ENCODE assay signal across 19 cellular contexts in the genomic region with DNA sequence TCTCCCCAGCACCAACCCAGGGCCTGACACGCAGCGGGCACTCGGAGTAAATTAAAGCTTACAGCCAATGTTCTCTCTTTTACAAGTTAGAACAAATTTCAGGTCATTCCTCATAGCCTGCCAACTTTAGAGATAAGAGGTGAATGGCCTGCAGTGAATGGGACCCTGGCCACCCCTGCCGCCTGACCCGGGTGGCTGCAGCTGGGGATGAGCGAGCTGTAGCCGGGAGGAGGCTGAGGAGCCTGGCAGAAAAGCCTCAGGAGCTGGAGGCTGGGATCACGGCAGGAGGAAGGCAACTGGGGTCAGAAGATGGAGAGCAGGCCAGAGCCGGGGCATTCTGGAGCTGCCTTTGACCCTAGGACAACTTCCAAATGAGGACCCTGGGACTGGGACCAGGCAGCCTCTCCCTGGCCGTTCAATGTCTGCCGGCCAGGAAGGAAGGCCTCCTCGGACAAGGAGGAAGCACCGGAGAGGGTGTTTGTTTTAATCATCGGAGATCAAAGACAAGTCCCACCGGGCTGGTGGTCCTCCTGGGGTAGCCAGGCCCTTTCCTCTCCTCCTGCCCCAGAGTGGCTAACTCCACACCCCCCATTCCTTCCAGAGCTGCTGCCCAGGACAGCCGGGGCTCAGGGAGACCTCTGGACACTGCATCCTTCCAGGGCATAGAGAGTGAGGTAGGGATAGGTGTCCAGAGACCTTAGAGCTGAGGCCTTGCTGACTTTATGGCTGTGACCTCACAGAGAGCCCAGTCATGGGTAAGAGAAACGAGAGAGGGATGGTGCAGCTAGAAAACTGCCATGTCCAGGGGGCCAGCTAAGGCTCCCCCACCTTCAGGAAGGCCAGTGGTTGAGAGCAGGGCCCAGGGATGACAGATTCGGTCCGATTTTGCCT.
DNase-seq lines count a peak whose midpoint lies in the region; ATAC-seq, FAIRE-seq and TF ChIP-seq lines count a peak whose summit lies in the region.
"Had no signal": no experiment of that assay in that cellular context is flagged by ENCODE, and none has a peak within 500 bp of the region (broad histone marks: within the 10 kb centered on the region; RNA-seq: fewer than 3 reads in every experiment).

No MANE protein-coding gene starts in this region.

- POLR2A ChIA-PET in HepG2 (lab: Yijun Ruan, JAX), result interaction anchor here (1.5 kb wide), 1 partner anchor 9 kb away, joined by 5 read pairs; no protein-coding TSS in a partner anchor

- BruUV-seq in HepG2 (replicated peaks; lab: Mats Ljungman, UMichigan), result no TSS peak

- TF ChIP-seq CTCF in RWPE2 (IDR thresholded peaks at IDR 0.05; ENCODE audit: poor library complexity, severe bottlenecking) (no peak), HepG2 (CRISPR knock-in tag; IDR thresholded peaks at IDR 0.05) (no peak), neutrophil (IDR thresholded peaks at IDR 0.05) (no peak)

- FAIRE-seq in HepG2 (lab: Jason Lieb, UNC), result peak; percentile 32
- FAIRE-seq: A549 had no signal

- CTCF ChIA-PET in HepG2 (lab: Yijun Ruan, JAX; ENCODE audit: low intra/inter-chr PET ratio, low total read pairs), result no interaction called here

- no peaks in the 10 kb centered on the region for H4K20me1 ChIP-seq in BLaER1
- no peaks in the 10 kb centered on the region for H4K20me1 ChIP-seq in HepG2 (ENCODE audit: insufficient read depth, low read length)

- H3K9me3 ChIP-seq in BLaER1 (no peaks in the 10 kb centered on the region), RWPE2 (ENCODE audit: severe bottlenecking) (no peaks in the 10 kb centered on the region), HepG2 (ENCODE audit: low read length) (no peaks in the 10 kb centered on the region), neutrophil (no peaks in the 10 kb centered on the region)
- H3K9me3 ChIP-seq: A549, MG63 had no signal

- intact Hi-C loops in HepG2 (cut with micrococcal nuclease; ENCODE audit: unreplicated experiment), result loop anchor here (1.0 kb wide), 2 partner anchors 9 to 25 kb away; no protein-coding TSS in a partner anchor

- H3K36me3 ChIP-seq in BLaER1 (no peaks in the 10 kb centered on the region), RWPE2 (ENCODE audit: low read depth) (no peaks in the 10 kb centered on the region), HepG2 (replicated peaks in 1 of 2; ENCODE audit: control insufficient read depth in 1 of 2, insufficient read depth in 2 of 2, low read length in 2 of 2) (no peaks in the 10 kb centered on the region), neutrophil (no peaks in the 10 kb centered on the region)
- H3K36me3 ChIP-seq: MG63 had no signal

- 0 out of 4 replicates have a peak, but pooled peaks of 1 of the 2 experiments have one; percentile 2 for TF ChIP-seq POLR2A in HepG2 (IDR thresholded peaks at IDR 0.05; ENCODE audit: insufficient read depth in 1 of 2, low read depth in 2 of 2, low read length in 2 of 2)

- no peak for TF ChIP-seq RAD21 in HepG2 (CRISPR knock-in tag; IDR thresholded peaks at IDR 0.05)

- peak overlapping the region; percentile 3 for H2AFZ ChIP-seq in HepG2 (ENCODE audit: low read length)

- H3K79me2 ChIP-seq in HepG2 (ENCODE audit: insufficient read depth, low read length), result no peaks in the 10 kb centered on the region

- no peak overlapping the region for H3K9ac ChIP-seq in BLaER1
- H3K9ac ChIP-seq in HepG2 (ENCODE audit: insufficient read depth, low read depth, low read length), result peak overlapping the region; percentile 71
- H3K9ac ChIP-seq: KMS-11 had no signal

- no peak for TF ChIP-seq EP300 in HepG2 (IDR thresholded peaks at IDR 0.05; ENCODE audit: low read depth in 2 of 2, low read length in 2 of 2)
- no peak for TF ChIP-seq EP300 in HepG2 (CRISPR knock-in tag; IDR thresholded peaks at IDR 0.05; ENCODE audit: borderline replicate concordance)

- 44% methylated on average over 9 of the region's 19 CpGs for WGBS in HepG2 (ENCODE audit: low lambda C conversion rate)

- H3K4me3 ChIP-seq in BLaER1 (no peak overlapping the region), RWPE2 (ENCODE audit: severe bottlenecking) (no peak overlapping the region), HepG2 (replicated peaks in 1 of 3; ENCODE audit: insufficient read depth in 1 of 3, low read depth in 2 of 3, low read length in 3 of 3) (peak overlapping the region; percentile 0 to 65 (median 34); a peak in 5 of 6 replicates), neutrophil (ENCODE audit: low read depth in 1 of 2, low read length in 1 of 2) (no peak overlapping the region)
- H3K4me3 ChIP-seq: A549, MG63 had no signal

- H3K4me2 ChIP-seq in BLaER1 (peak overlapping the region; percentile 6; the same call in 1 of the 2 replicates), HepG2 (ENCODE audit: low read depth, low read length) (peak overlapping the region; percentile 85)
- H3K4me2 ChIP-seq: A549, KMS-11 had no signal

- H3K4me1 ChIP-seq in BLaER1 (peaks cover 14% of the 10 kb centered on the region), RWPE2 (ENCODE audit: insufficient read depth, poor library complexity, severe bottlenecking) (no peaks in the 10 kb centered on the region), HepG2 (ENCODE audit: insufficient read depth, low read length) (peaks cover 93% of the 10 kb centered on the region), neutrophil (ENCODE audit: control insufficient read depth in 1 of 2, insufficient read depth in 1 of 2, low read depth in 1 of 2, low read length in 1 of 2) (peaks cover 79 to 82% of the 10 kb centered on the region in 2 experiments)
- H3K4me1 ChIP-seq: A549 had no signal

- peaks cover 22% of the 10 kb centered on the region; the same call in 1 of the 2 replicates for H3K27me3 ChIP-seq in BLaER1
- H3K27me3 ChIP-seq in RWPE2 (ENCODE audit: insufficient read depth, poor library complexity, severe bottlenecking), result no peaks in the 10 kb centered on the region
- no peaks in the 10 kb centered on the region for H3K27me3 ChIP-seq in HepG2 (ENCODE audit: control insufficient read depth in 1 of 2, insufficient read depth in 2 of 2, low read length in 2 of 2)
- no peaks in the 10 kb centered on the region for H3K27me3 ChIP-seq in neutrophil
- H3K27me3 ChIP-seq: MG63 had no signal

- DNase-seq in RWPE2 (ENCODE audit: low spot score), result peak; percentile 10
- no peak for DNase-seq in HepG2 (ENCODE audit: low spot score)
- DNase-seq in cerebellar nuclear complex (lab: John Stamatoyannopoulos, UW), result no peak
- no peak for DNase-seq in Kasumi-1 (lab: John Stamatoyannopoulos, UW)
- no peak for DNase-seq in HUDEP-2 (lab: John Stamatoyannopoulos, UW; ENCODE audit: unreplicated experiment in 76 of 76)
- DNase-seq: COR-L47, DMS153, H7, MG63, NCI-H1105, NCI-H1694 treated with DMSO at 0.1 percent for 48 hours, NCI-H2107, NCI-H2227 treated with DMSO at 0.1 percent for 48 hours, NCI-H524 had no signal

- ATAC-seq in RWPE2 (ENCODE audit: low read depth), result no peak
- peak; percentile 53 for ATAC-seq in HepG2
- ATAC-seq: A549 had no signal

- in situ Hi-C loops in HepG2 (cut with HindIII; ENCODE audit: extremely low pct_ligation_motif_present, low pct_unique_long_range_greater_than_20kb), result no loop called here

- no peak overlapping the region for H3K27ac ChIP-seq in BLaER1
- H3K27ac ChIP-seq in RWPE2 (ENCODE audit: poor library complexity, severe bottlenecking), result no peak overlapping the region
- H3K27ac ChIP-seq in HepG2 (ENCODE audit: extremely low read length, insufficient read depth, low read length), result peak overlapping the region; percentile 91
- peak overlapping the region; percentile 79 for H3K27ac ChIP-seq in neutrophil
- H3K27ac ChIP-seq: A549, C4-2B, KMS-11 had no signal

TF ChIP-seq in HepG2, 621 proteins besides CTCF, POLR2A, EP300 and RAD21 (continues in another document):
- TF ChIP-seq POLR2G (IDR thresholded peaks at IDR 0.05; ENCODE audit: low read depth, low read length) (peak; percentile 22; the same call in 1 of the 2 replicates), HNRNPL (IDR thresholded peaks at IDR 0.05; ENCODE audit: low read depth, low read length) (0 out of 2 replicates have a peak, but pooled peaks have one; percentile 43), HOXA3 (CRISPR knock-in tag; IDR thresholded peaks at IDR 0.05) (0 out of 2 replicates have a peak, but pooled peaks have one; percentile 29), DR1 (CRISPR knock-in tag; IDR thresholded peaks at IDR 0.05) (0 out of 2 replicates have a peak, but pooled peaks have one; percentile 3), PTBP1 (IDR thresholded peaks at IDR 0.05; ENCODE audit: low read depth, low read length, poor library complexity, severe bottlenecking) (no peak), ZMYM4 (CRISPR knock-in tag; IDR thresholded peaks at IDR 0.05) (0 out of 2 replicates have a peak, but pooled peaks have one; percentile 15), ZNF468 (CRISPR knock-in tag; IDR thresholded peaks at IDR 0.05) (0 out of 2 replicates have a peak, but pooled peaks have one; percentile 52), TEAD2 (CRISPR knock-in tag; IDR thresholded peaks at IDR 0.05) (no peak), HNRNPLL (IDR thresholded peaks at IDR 0.05; ENCODE audit: low read depth, low read length, poor library complexity, severe bottlenecking) (peak; percentile 17), ZBTB7B (CRISPR knock-in tag; IDR thresholded peaks at IDR 0.05) (peak; percentile 31; the same call in 1 of the 2 replicates), ZNF550 (CRISPR knock-in tag; IDR thresholded peaks at IDR 0.05; ENCODE audit: borderline replicate concordance) (no peak), MLLT10 (CRISPR knock-in tag; IDR thresholded peaks at IDR 0.05) (no peak), SP4 (CRISPR knock-in tag; IDR thresholded peaks at IDR 0.05) (0 out of 2 replicates have a peak, but pooled peaks have one; percentile 45)
- TF ChIP-seq, protein P1, sequence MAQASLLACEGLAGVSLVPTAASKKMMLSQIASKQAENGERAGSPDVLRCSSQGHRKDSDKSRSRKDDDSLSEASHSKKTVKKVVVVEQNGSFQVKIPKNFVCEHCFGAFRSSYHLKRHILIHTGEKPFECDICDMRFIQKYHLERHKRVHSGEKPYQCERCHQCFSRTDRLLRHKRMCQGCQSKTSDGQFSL (CRISPR knock-in tag; IDR thresholded peaks at IDR 0.05), result peak; percentile 6; the same call in 1 of the 2 replicates

Comparison
In these comparisons a context has a peak if more than half of its experiments do, and no peak if none do; other contexts are left out.
1. H3K27ac ChIP-seq: peak in HepG2 (single experiment) and neutrophil (single experiment); none in BLaER1 (single experiment) and RWPE2 (single experiment).
2. H3K4me3 ChIP-seq: peak in HepG2 (3 of 3); none in BLaER1 (single experiment), RWPE2 (single experiment) and neutrophil (0 of 2).